Comparison of ENCODE assay signal across 34 cellular contexts in the genomic region with DNA sequence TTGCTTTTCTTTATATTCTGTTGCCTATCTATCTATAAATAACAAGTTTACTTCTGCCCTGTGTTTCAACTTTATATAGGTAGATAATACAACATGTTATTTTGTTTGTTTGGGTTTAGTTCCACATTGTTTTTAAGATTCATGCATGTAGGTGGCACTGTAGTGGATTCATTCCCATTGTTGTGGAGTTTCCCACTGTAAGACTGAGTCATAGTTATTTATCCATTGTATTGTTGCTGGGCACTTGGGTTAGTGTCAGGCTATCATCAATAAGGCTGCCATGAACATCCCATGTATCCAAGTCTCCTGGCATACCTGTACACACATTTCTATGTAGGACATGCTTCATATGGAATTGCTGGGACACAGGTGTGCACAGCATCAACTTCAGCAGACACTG.
"Had no signal": no experiment of that assay in that cellular context is flagged by ENCODE, and none has a peak within 500 bp of the region (broad histone marks: within the 10 kb centered on the region; RNA-seq: fewer than 3 reads in every experiment).

No MANE protein-coding gene starts in this region.

- H3K27me3 ChIP-seq: breast epithelium, SJSA1 had no signal

- FAIRE-seq: TTC549 had no signal

- H3K36me3 ChIP-seq: breast epithelium, SJSA1 had no signal

- H3K4me3 Mint-ChIP-seq: activated CD4-positive, alpha-beta T cell treated with anti-CD3 and anti-CD28 coated beads, Interleukin-2, amount 10 ng/mL, durations not matched to agents 7 days and 5 days; activated CD8-positive, alpha-beta T cell treated with anti-CD3 and anti-CD28 coated beads, Interleukin-2, amount 10 ng/mL, durations not matched to agents 7 days and 5 days; activated naive CD8-positive, alpha-beta T cell treated with anti-CD3 and anti-CD28 coated beads for 36 hours; activated T-cell treated with anti-CD3 and anti-CD28 coated beads, Interleukin-2, amount 50 U/mL, for 72 hours; activated T-helper 17 cell treated with anti-CD3 and anti-CD28 coated beads, Interleukin-2, amount 50 U/mL, for 72 hours; T-helper 1 cell treated with Interleukin-12 subunit alpha and Interleukin-12 subunit beta and Interleukin-4 antibody, amounts not matched to agents 30 μg/mL and 1 μg/mL, for 36 hours; T-helper 2 cell treated with Interferon-gamma antibody and Interleukin-4, amounts not matched to agents 5 μg/mL and 100 μg/mL, for 36 hours had no signal

- H3K4me2 ChIP-seq: KMS-11, SK-N-SH had no signal

- H3K4me1 ChIP-seq: breast epithelium, SJSA1 had no signal

- H3K27me3 Mint-ChIP-seq: activated naive CD8-positive, alpha-beta T cell treated with anti-CD3 and anti-CD28 coated beads for 36 hours had no signal

- ATAC-seq: activated CD8-positive, alpha-beta T cell treated with anti-CD3 and anti-CD28 coated beads, Interleukin-2, amount 10 ng/mL, durations not matched to agents 7 days and 5 days; activated T-cell treated with anti-CD3 and anti-CD28 coated beads, Interleukin-2, amount 50 U/mL, for 72 hours; activated T-helper 17 cell treated with anti-CD3 and anti-CD28 coated beads, Interleukin-2, amount 50 U/mL, for 72 hours; Panc1 had no signal

- H3K9ac ChIP-seq: KMS-11, SK-N-SH had no signal

- H3K9me3 Mint-ChIP-seq: activated CD4-positive, alpha-beta T cell treated with anti-CD3 and anti-CD28 coated beads, Interleukin-2, amount 10 ng/mL, durations not matched to agents 7 days and 5 days; activated naive CD8-positive, alpha-beta T cell treated with anti-CD3 and anti-CD28 coated beads for 36 hours; activated T-cell treated with anti-CD3 and anti-CD28 coated beads, Interleukin-2, amount 50 U/mL, for 72 hours; activated T-helper 17 cell treated with anti-CD3 and anti-CD28 coated beads, Interleukin-2, amount 50 U/mL, for 72 hours; T-helper 1 cell treated with Interleukin-12 subunit alpha and Interleukin-12 subunit beta and Interleukin-4 antibody, amounts not matched to agents 30 μg/mL and 1 μg/mL, for 36 hours; T-helper 2 cell treated with Interferon-gamma antibody and Interleukin-4, amounts not matched to agents 5 μg/mL and 100 μg/mL, for 36 hours had no signal

- H3K27ac Mint-ChIP-seq: activated CD4-positive, alpha-beta T cell treated with anti-CD3 and anti-CD28 coated beads, Interleukin-2, amount 10 ng/mL, durations not matched to agents 7 days and 5 days; activated CD8-positive, alpha-beta T cell treated with anti-CD3 and anti-CD28 coated beads, Interleukin-2, amount 10 ng/mL, durations not matched to agents 7 days and 5 days; activated naive CD8-positive, alpha-beta T cell treated with anti-CD3 and anti-CD28 coated beads for 36 hours; activated T-cell treated with anti-CD3 and anti-CD28 coated beads, Interleukin-2, amount 50 U/mL, for 72 hours; activated T-helper 17 cell treated with anti-CD3 and anti-CD28 coated beads, Interleukin-2, amount 50 U/mL, for 72 hours; T-helper 1 cell treated with Interleukin-12 subunit alpha and Interleukin-12 subunit beta and Interleukin-4 antibody, amounts not matched to agents 30 μg/mL and 1 μg/mL, for 36 hours; T-helper 2 cell treated with Interferon-gamma antibody and Interleukin-4, amounts not matched to agents 5 μg/mL and 100 μg/mL, for 36 hours had no signal

- H3K4me3 ChIP-seq: breast epithelium, SJSA1 had no signal

- H3K36me3 Mint-ChIP-seq: activated naive CD8-positive, alpha-beta T cell treated with anti-CD3 and anti-CD28 coated beads for 36 hours had no signal

- H3K27ac ChIP-seq: breast epithelium, KMS-11, SJSA1 had no signal

- H3K4me1 Mint-ChIP-seq: activated CD4-positive, alpha-beta T cell treated with anti-CD3 and anti-CD28 coated beads, Interleukin-2, amount 10 ng/mL, durations not matched to agents 7 days and 5 days; activated naive CD8-positive, alpha-beta T cell treated with anti-CD3 and anti-CD28 coated beads for 36 hours; activated T-helper 17 cell treated with anti-CD3 and anti-CD28 coated beads, Interleukin-2, amount 50 U/mL, for 72 hours had no signal

- DNase-seq: activated CD4-positive, alpha-beta T cell treated with anti-CD3 and anti-CD28 coated beads, Interleukin-2, amount 10 ng/mL, durations not matched to agents 7 days and 5 days; activated CD4-positive, alpha-beta T cell treated with anti-CD3 and anti-CD28 coated beads, Interleukin-2, amount 50 U/mL, for 48 hours; activated CD8-positive, alpha-beta memory T cell treated with anti-CD3 and anti-CD28 coated beads, Interleukin-2, amount 50 U/mL, for 4 hours; activated CD8-positive, alpha-beta T cell treated with anti-CD3 and anti-CD28 coated beads, Interleukin-2, amount 10 ng/mL, durations not matched to agents 7 days and 5 days; activated effector memory CD4-positive, alpha-beta T cell treated with anti-CD3 and anti-CD28 coated beads, Interleukin-2, amount 50 U/mL, for 16 hours; activated naive CD4-positive, alpha-beta T cell; activated naive CD4-positive, alpha-beta T cell treated with anti-CD3 and anti-CD28 coated beads, Interleukin-2, amount 50 U/mL, for 16 hours; activated naive CD8-positive, alpha-beta T cell treated with anti-CD3 and anti-CD28 coated beads for 36 hours; activated T-cell treated with anti-CD3 and anti-CD28 coated beads, Interleukin-2, amount 50 U/mL, for 72 hours; amniotic stem cell; aorta; central memory CD4-positive, alpha-beta T cell; MM.1S; MV-4-11; NCI-H1092 treated with DMSO at 0.1 percent for 48 hours; NCI-H1417 treated with DMSO at 0.1 percent for 48 hours; NCI-H187 treated with DMSO at 0.1 percent for 48 hours; NCI-H2081 treated with DMSO at 0.1 percent for 48 hours; NCI-H226; NCI-H446 treated with DMSO at 0.1 percent for 48 hours; NCI-H524; NCI-H69; NCI-H82; RPMI8226; SHP77 treated with DMSO at 0.1 percent for 48 hours had no signal

- H3K9me3 ChIP-seq: SJSA1, SK-N-SH had no signal
